Comparison of ENCODE assay signal across 9 cellular contexts in the genomic region with DNA sequence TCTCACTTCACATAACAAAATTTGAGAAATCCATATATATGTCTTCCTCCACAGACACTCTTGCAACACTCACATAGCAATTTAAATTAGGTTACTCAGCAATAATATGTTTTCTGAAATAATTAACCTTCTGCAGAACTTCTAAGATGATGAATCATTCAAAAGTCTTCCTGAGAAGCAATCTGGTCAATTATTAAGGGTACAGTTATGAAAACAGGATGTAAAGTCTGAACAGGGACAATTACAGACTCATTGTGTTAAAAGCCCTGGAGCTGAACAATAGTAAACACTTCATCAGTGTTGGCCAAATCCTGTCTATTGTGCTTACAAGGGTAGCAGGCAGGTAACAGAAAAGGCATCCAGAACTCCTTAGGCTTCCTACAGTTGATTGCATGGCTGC.
DNase-seq lines count a peak whose midpoint lies in the region; ATAC-seq and TF ChIP-seq lines count a peak whose summit lies in the region.
"Had no signal": no experiment of that assay in that cellular context is flagged by ENCODE, and none has a peak within 500 bp of the region (broad histone marks: within the 10 kb centered on the region; RNA-seq: fewer than 3 reads in every experiment).

No MANE protein-coding gene starts in this region.

- peak; percentile 11 for DNase-seq in A172 (ENCODE audit: low spot score)
- DNase-seq in mammary epithelial cell = peak; percentile 73
- no peak for DNase-seq in NCI-H2107 (lab: John Stamatoyannopoulos, UW)
- DNase-seq in activated CD4-positive, alpha-beta T cell treated with anti-CD3 and anti-CD28 coated beads for 1 hour = no peak
- DNase-seq: SHP77 treated with DMSO at 0.1 percent for 48 hours had no signal

- no peak for TF ChIP-seq CTCF in mammary epithelial cell (conservative IDR thresholded peaks at IDR 0.05 in 1 of 2, IDR thresholded peaks at IDR 0.05 in 1 of 2; ENCODE audit: extremely low read depth in 1 of 2, insufficient read depth in 1 of 2, low read depth in 1 of 2, low read length in 2 of 2)

- H3K36me3 ChIP-seq in mammary epithelial cell (ENCODE audit: insufficient read depth, low read length) = no peaks in the 10 kb centered on the region

- BruUV-seq in mammary epithelial cell (replicated peaks; lab: Mats Ljungman, UMichigan) = no TSS peak

- no peaks in the 10 kb centered on the region for H3K9me3 ChIP-seq in mammary epithelial cell (replicated peaks; ENCODE audit: insufficient read depth, low read length)

- dilution Hi-C loops in mammary epithelial cell (cut with HindIII; ENCODE audit: low sequenced_read_pairs) = no loop called here

- H3K27ac ChIP-seq in mammary epithelial cell (ENCODE audit: insufficient read depth, low read depth, low read length) = no peak overlapping the region

- ATAC-seq in GM19395 (IDR thresholded peaks at IDR 0.05; ENCODE audit: unreplicated experiment) = peak; percentile 85
- peak; percentile 86 for ATAC-seq in HG03342 (IDR thresholded peaks at IDR 0.05; ENCODE audit: unreplicated experiment)
- no peak for ATAC-seq in HG02852 (IDR thresholded peaks at IDR 0.05; ENCODE audit: unreplicated experiment)
- no peak for ATAC-seq in GM18868 (IDR thresholded peaks at IDR 0.05; ENCODE audit: unreplicated experiment)

- no peak overlapping the region for H2AFZ ChIP-seq in mammary epithelial cell (ENCODE audit: low read depth, low read length)

- H3K79me2 ChIP-seq in mammary epithelial cell (ENCODE audit: insufficient read depth, low read length) = no peaks in the 10 kb centered on the region

- no peak overlapping the region for H3K4me3 ChIP-seq in mammary epithelial cell (replicated peaks in 1 of 3; ENCODE audit: insufficient read depth in 1 of 3, low read depth in 2 of 3, low read length in 3 of 3)

- CTCF ChIA-PET in mammary epithelial cell (lab: Charles Lee; ENCODE audit: low non-redundant PET) = no interaction called here

- H3K27me3 ChIP-seq in mammary epithelial cell (ENCODE audit: insufficient read depth, low read length) = no peaks in the 10 kb centered on the region

- in situ Hi-C loops in mammary epithelial cell (cut with MboI; ENCODE audit: low sequenced_read_pairs in 2 of 2) = no loop called here

- peaks cover 12% of the 10 kb centered on the region for H3K4me1 ChIP-seq in mammary epithelial cell (ENCODE audit: insufficient read depth, low read length)

- peak overlapping the region; percentile 36 for H3K4me2 ChIP-seq in mammary epithelial cell (ENCODE audit: insufficient read depth, low read depth, low read length)

- intact Hi-C loops in mammary epithelial cell (cut with micrococcal nuclease) = no loop called here

- H4K20me1 ChIP-seq in mammary epithelial cell (ENCODE audit: insufficient read depth, low read length) = no peaks in the 10 kb centered on the region

- no peak overlapping the region for H3K9ac ChIP-seq in mammary epithelial cell (ENCODE audit: insufficient read depth, low read length)

Comparison
In these comparisons a context has a peak if more than half of its experiments do, and no peak if none do; other contexts are left out.
1. DNase-seq: peak in A172 (single experiment) and mammary epithelial cell (single experiment); none in NCI-H2107 (single experiment) and activated CD4-positive, alpha-beta T cell treated with anti-CD3 and anti-CD28 coated beads for 1 hour (single experiment).
2. ATAC-seq: peak in GM19395 (single experiment) and HG03342 (single experiment); none in HG02852 (single experiment) and GM18868 (single experiment).